In genomic region chr3:64215559-64215958, GRCh38 we compare ENCODE assay signal across 17 cellular contexts. TPM values are rescaled to one million over a fixed set of nuclear protein-coding genes. Genes with fewer than 3 reads are reported as not detected.
"Had no signal": no experiment of that assay in that cellular context is flagged by ENCODE, and none has a peak within 500 bp of the region (broad histone marks: within the 10 kb centered on the region; RNA-seq: fewer than 3 reads in every experiment).

No MANE protein-coding gene starts in this region.

- H3K27ac ChIP-seq: cardiac muscle cell, VCaP had no signal

- ATAC-seq: effector memory CD8-positive, alpha-beta T cell; mucosa of descending colon; natural killer cell treated with Interleukin-12 subunit alpha and Interleukin-12 subunit beta and Interleukin-15 and Interleukin-18, amount 100 ng/mL, for 72 hours; T-cell had no signal

- H3K9me3 ChIP-seq: colonic mucosa, mucosa of descending colon had no signal

- DNase-seq: activated CD4-positive, alpha-beta memory T cell treated with anti-CD3 and anti-CD28 coated beads, Interleukin-2, amount 10 ng/mL, durations not matched to agents 7 days and 5 days; activated gamma-delta T cell; activated naive CD8-positive, alpha-beta T cell treated with anti-CD3 and anti-CD28 coated beads, Interleukin-2, amount 10 ng/mL, durations not matched to agents 7 days and 5 days; activated T-cell treated with anti-CD3 and anti-CD28 coated beads, Interleukin-2, amount 50 U/mL, for 48 hours; aorta; colonic mucosa; effector memory CD8-positive, alpha-beta T cell; immature natural killer cell; mucosa of descending colon; stimulated activated CD4-positive, alpha-beta T cell treated with anti-CD3 and anti-CD28 coated beads, Interleukin-4, amount 100 ng/mL, for 1 hour; stimulated activated CD8-positive, alpha-beta memory T cell treated with anti-CD3 and anti-CD28 coated beads, Interleukin-4, amount 100 ng/mL, for 48 hours; T-cell; T1000 had no signal

- H3K4me3 ChIP-seq: cardiac muscle cell, colonic mucosa, lung, mucosa of descending colon had no signal

- H3K4me1 ChIP-seq: colonic mucosa had no signal

- H3K36me3 ChIP-seq: cardiac muscle cell, colonic mucosa had no signal

- H3K27me3 ChIP-seq: cardiac muscle cell, colonic mucosa had no signal

RNA-seq across cellular contexts. Expression of gene PRICKLE2, which starts 9.7 kb away (rescaled TPM):
- total RNA-seq: activated CD4-positive, alpha-beta memory T cell treated with anti-CD3 and anti-CD28 coated beads, Interleukin-2, amount 10 ng/mL, durations not matched to agents 7 days and 5 days; activated naive CD8-positive, alpha-beta T cell treated with anti-CD3 and anti-CD28 coated beads, Interleukin-2, amount 10 ng/mL, durations not matched to agents 7 days and 5 days had no signal
